In the genomic region with DNA sequence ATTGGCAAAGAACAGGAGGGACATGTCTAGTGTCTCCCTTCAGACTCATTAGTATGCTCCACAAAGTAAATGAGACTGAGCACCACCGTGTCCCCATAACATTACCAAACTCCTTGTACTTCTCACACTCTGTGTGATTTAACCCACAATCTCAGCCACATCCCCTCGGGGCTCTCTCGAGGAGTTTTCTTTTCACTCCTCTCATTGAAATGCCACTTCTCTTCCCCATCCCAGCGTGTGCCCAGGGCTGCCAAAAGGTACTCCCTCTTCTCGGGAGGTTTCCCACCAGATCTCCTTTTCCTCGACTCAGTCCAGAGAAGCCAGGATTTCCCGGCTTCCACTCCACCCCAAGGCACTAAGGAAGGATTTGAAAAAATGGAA, we compare ENCODE assay signal across 8 cellular contexts. TPM values are rescaled to one million over a fixed set of nuclear protein-coding genes. Genes with fewer than 3 reads are reported as not detected.
A peak's percentile ranks its signal among the peaks of the same experiment; 100 is the strongest.
DNase-seq lines count a peak whose midpoint lies in the region; ATAC-seq, FAIRE-seq and TF ChIP-seq lines count a peak whose summit lies in the region.

No MANE protein-coding gene starts in this region.

- H3K18ac ChIP-seq in mesendoderm (ENCODE audit: low read length): peak overlapping the region; percentile 24

- H2BK5ac ChIP-seq in mesendoderm (ENCODE audit: low read length): no peak overlapping the region

- no peak for FAIRE-seq in urothelium cell line (lab: Jason Lieb, UNC)

- no peak overlapping the region for H2BK120ac ChIP-seq in mesendoderm (ENCODE audit: low read depth, low read length)

- H3K4ac ChIP-seq in mesendoderm (ENCODE audit: low read depth, low read length): no peak overlapping the region

- H2BK15ac ChIP-seq in mesendoderm (replicated peaks; ENCODE audit: low read depth): no peak overlapping the region

- no CpG with 5 or more reads among the region's 7 CpGs for WGBS in mesendoderm (ENCODE audit: extremely low coverage, insufficient coverage, low lambda C conversion rate)

- no peak overlapping the region for H3K23ac ChIP-seq in mesendoderm (ENCODE audit: low read length)

- H3K36me3 ChIP-seq in NT2/D1 (ENCODE audit: insufficient read depth, insufficient read length, low read length) (peaks cover 8% of the 10 kb centered on the region), mesendoderm (ENCODE audit: control insufficient read depth, insufficient read depth, low read length) (peaks cover 2% of the 10 kb centered on the region)

- H3K79me1 ChIP-seq in mesendoderm (ENCODE audit: low read length): peaks cover 8% of the 10 kb centered on the region

- peak overlapping the region; percentile 75 for H3K4me3 ChIP-seq in NT2/D1 (ENCODE audit: insufficient read length, low read depth)
- peak overlapping the region; percentile 84 for H3K4me3 ChIP-seq in mesendoderm (ENCODE audit: low read length)

- no peaks in the 10 kb centered on the region for H3K9me3 ChIP-seq in NT2/D1 (ENCODE audit: insufficient read depth, low read length)

- no peak for TF ChIP-seq CTCF in GM10248 (IDR thresholded peaks at IDR 0.05; ENCODE audit: control extremely low read depth, extremely low read depth, low read depth, missing control alignments)

- H3K27me3 ChIP-seq in NT2/D1 (ENCODE audit: insufficient read depth, insufficient read length): no peaks in the 10 kb centered on the region
- H3K27me3 ChIP-seq in mesendoderm (ENCODE audit: insufficient read depth, low read length, poor library complexity): no peaks in the 10 kb centered on the region

- H3K9ac ChIP-seq in NT2/D1 (ENCODE audit: insufficient read length, low read depth) (peak overlapping the region; percentile 87), mesendoderm (ENCODE audit: low read length) (peak overlapping the region; percentile 77)

- H4K5ac ChIP-seq in mesendoderm (ENCODE audit: low read length): no peak overlapping the region

- CTCF ChIA-PET in GM10248 (lab: Yijun Ruan, JAX): interaction anchor here (1.8 to 2.5 kb wide), 2 partner anchors 13 to 38 kb away, joined by 7 to 8 read pairs; no protein-coding TSS in a partner anchor

- H3K4me2 ChIP-seq in mesendoderm (ENCODE audit: low read length): peak overlapping the region; percentile 80

- POLR2A ChIA-PET in GM10248 (lab: Yijun Ruan, JAX): no interaction called here

- H3K79me2 ChIP-seq in mesendoderm (ENCODE audit: control insufficient read depth, insufficient read depth, low read length): peaks cover 31% of the 10 kb centered on the region

- H3K56ac ChIP-seq in mesendoderm (ENCODE audit: low read length): peak overlapping the region; percentile 73

- no peak overlapping the region for H2AK5ac ChIP-seq in mesendoderm (ENCODE audit: low read length)

- H4K8ac ChIP-seq in mesendoderm (ENCODE audit: low read depth, low read length): no peak overlapping the region

- H3K27ac ChIP-seq in mesendoderm (ENCODE audit: low read depth, low read length): no peak overlapping the region

- ATAC-seq in GM18858 (IDR thresholded peaks at IDR 0.05; ENCODE audit: unreplicated experiment) (no peak), GM21723 (IDR thresholded peaks at IDR 0.05; ENCODE audit: unreplicated experiment) (no peak)

- H3K4me1 ChIP-seq in NT2/D1 (ENCODE audit: insufficient read depth, insufficient read length) (no peaks in the 10 kb centered on the region), mesendoderm (ENCODE audit: control insufficient read depth, low read depth, low read length) (peaks cover 2% of the 10 kb centered on the region)

- DNase-seq in GM10248 (ENCODE audit: extremely low spot score): peak; percentile 25
- no peak for DNase-seq in NT2/D1 (ENCODE audit: low read depth, low spot score)
- DNase-seq in cerebellum (ENCODE audit: low spot score): peak; percentile 38
- no peak for DNase-seq in mesendoderm
- DNase-seq in urothelium cell line (ENCODE audit: low spot score): peak; percentile 30
- no peak for DNase-seq in NCI-H1930 (lab: John Stamatoyannopoulos, UW)

RNA-seq across cellular contexts. Expression of gene RBFOX2, which starts 1.1 kb away (rescaled TPM):
- 397 TPM for total RNA-seq in cerebellum
- polyA plus RNA-seq in mesendoderm (2013, experiment 1 of 2): 69.0 TPM
- 71.1 TPM for polyA plus RNA-seq in mesendoderm (2013, experiment 2 of 2)

Comparison
In these comparisons a context has a peak if more than half of its experiments do, and no peak if none do; other contexts are left out.
1. DNase-seq: peak in GM10248 (single experiment), cerebellum (single experiment) and urothelium cell line (single experiment); none in NT2/D1 (single experiment), mesendoderm (single experiment) and NCI-H1930 (0 of 2).